11 cellular contexts compared by ENCODE assay signal in genomic region chr2:197710424-197711042, GRCh38. TPM values are rescaled to one million over a fixed set of nuclear protein-coding genes. Genes with fewer than 3 reads are reported as not detected.
A peak's percentile ranks its signal among the peaks of the same experiment; 100 is the strongest.
DNase-seq lines count a peak whose midpoint lies in the region; ATAC-seq and FAIRE-seq lines count a peak whose summit lies in the region.
"Had no signal": no experiment of that assay in that cellular context is flagged by ENCODE, and none has a peak within 500 bp of the region (broad histone marks: within the 10 kb centered on the region; RNA-seq: fewer than 3 reads in every experiment).

No MANE protein-coding gene starts in this region.

- peak; percentile 75 for ATAC-seq in GM21447 (IDR thresholded peaks at IDR 0.05; ENCODE audit: unreplicated experiment)
- ATAC-seq in HG03280 (IDR thresholded peaks at IDR 0.05; ENCODE audit: unreplicated experiment), result peak; percentile 82

- DNase-seq in SIG-M5 treated with dmso at 0.1 percent for 504 hours (lab: John Stamatoyannopoulos, UW; ENCODE audit: unreplicated experiment) (peak; percentile 15), SIG-M5 (lab: John Stamatoyannopoulos, UW) (no peak), hypothalamus (lab: John Stamatoyannopoulos, UW) (no peak), NCI-H128 (lab: John Stamatoyannopoulos, UW; ENCODE audit: unreplicated experiment) (no peak), A172 (ENCODE audit: low spot score) (no peak)
- DNase-seq: GOT3, kidney glomerular epithelial cell had no signal

- peak; percentile 51 for FAIRE-seq in colon (lab: Jason Lieb, UNC)
- FAIRE-seq: urothelium cell line had no signal

RNA-seq across cellular contexts. Expression of gene MARS2, which starts 5.4 kb away (rescaled TPM):
- total RNA-seq in A172 (2014; rRNA removed; shearing (Covaris generic)), result 3.5 and 5.6 TPM in 2 replicates

RNA-seq across cellular contexts. Expression of gene RFTN2, which starts 35.1 kb away (rescaled TPM):
- 0.12 TPM in 1 of 2 replicates, not detected in the other for total RNA-seq in A172 (2014; rRNA removed; shearing (Covaris generic))
